Comparison of ENCODE assay signal across 31 cellular contexts in genomic region chr15:58795825-58796224, GRCh38. TPM values are rescaled to one million over a fixed set of nuclear protein-coding genes. Genes with fewer than 3 reads are reported as not detected.
DNase-seq lines count a peak whose midpoint lies in the region; ATAC-seq, FAIRE-seq and TF ChIP-seq lines count a peak whose summit lies in the region.
"Had no signal": no experiment of that assay in that cellular context is flagged by ENCODE, and none has a peak within 500 bp of the region (broad histone marks: within the 10 kb centered on the region; RNA-seq: fewer than 3 reads in every experiment).

No MANE protein-coding gene starts in this region.

- peak; percentile 65 for ATAC-seq in activated CD4-positive, alpha-beta T cell treated with anti-CD3 and anti-CD28 coated beads for 36 hours
- no peak for ATAC-seq in RWPE2 (ENCODE audit: low read depth)
- no peak for ATAC-seq in GM18909 (IDR thresholded peaks at IDR 0.05; ENCODE audit: poor library complexity, unreplicated experiment)
- ATAC-seq: body of pancreas; lower lobe of right lung; natural killer cell treated with Interleukin-12 subunit alpha and Interleukin-12 subunit beta and Interleukin-15 and Interleukin-18, amount 100 ng/mL, for 72 hours; T-cell had no signal

- dilution Hi-C loops in keratinocyte (cut with MboI; ENCODE audit: extremely low pct_ligation_motif_present, low sequenced_read_pairs) = no loop called here

- H3K4me1 ChIP-seq in A673 (ENCODE audit: insufficient read depth, low read length, poor library complexity, severe bottlenecking) (peaks cover 12% of the 10 kb centered on the region), RWPE2 (ENCODE audit: insufficient read depth, poor library complexity, severe bottlenecking) (peaks cover 44% of the 10 kb centered on the region), keratinocyte (ENCODE audit: control insufficient read depth, extremely low read depth, insufficient read depth, low read length) (peaks cover 18% of the 10 kb centered on the region)
- H3K4me1 ChIP-seq: body of pancreas, Peyer's patch, SJSA1 had no signal

- no peaks in the 10 kb centered on the region for H3K9me3 ChIP-seq in A673 (ENCODE audit: low read depth, low read length, poor library complexity, severe bottlenecking)
- H3K9me3 ChIP-seq in RWPE2 (ENCODE audit: severe bottlenecking) = no peaks in the 10 kb centered on the region
- H3K9me3 ChIP-seq in keratinocyte (ENCODE audit: control insufficient read depth, low read depth, low read length) = no peaks in the 10 kb centered on the region
- H3K9me3 ChIP-seq: body of pancreas, esophagus muscularis mucosa, lower lobe of right lung, Peyer's patch, SJSA1 had no signal

- H3K9ac ChIP-seq in keratinocyte (ENCODE audit: control insufficient read depth, extremely low read depth, insufficient read depth, low read length) = no peak overlapping the region

- FAIRE-seq in keratinocyte (lab: Jason Lieb, UNC) = peak; percentile 43
- FAIRE-seq: D721Med, GM19239 had no signal

- peaks cover 20% of the 10 kb centered on the region for H3K4me1 Mint-ChIP-seq in activated CD4-positive, alpha-beta T cell treated with anti-CD3 and anti-CD28 coated beads for 36 hours

- no peak overlapping the region for H2AFZ ChIP-seq in keratinocyte (ENCODE audit: control insufficient read depth, low read length)

- intact Hi-C loops in activated CD4-positive, alpha-beta T cell treated with anti-CD3 and anti-CD28 coated beads for 36 hours (cut with DNase I, micrococcal nuclease) = no loop called here
- intact Hi-C loops in A673 (cut with micrococcal nuclease; ENCODE audit: unreplicated experiment) = no loop called here

- no peaks in the 10 kb centered on the region for H4K20me1 ChIP-seq in keratinocyte (ENCODE audit: control insufficient read depth, extremely low read depth, insufficient read depth, low read length)

- H3K27me3 Mint-ChIP-seq in activated CD4-positive, alpha-beta T cell treated with anti-CD3 and anti-CD28 coated beads for 36 hours = no peaks in the 10 kb centered on the region
- H3K27me3 Mint-ChIP-seq: activated CD4-positive, alpha-beta memory T cell treated with anti-CD3 and anti-CD28 coated beads for 36 hours; IgD-negative memory B cell; natural killer cell treated with Interleukin-12 subunit alpha and Interleukin-12 subunit beta and Interleukin-15 and Interleukin-18, amount 100 ng/mL, for 72 hours; T-cell had no signal

- no peak for TF ChIP-seq CTCF in A673 (conservative IDR thresholded peaks at IDR 0.05; ENCODE audit: low read depth, low read length)
- no peak for TF ChIP-seq CTCF in RWPE2 (IDR thresholded peaks at IDR 0.05; ENCODE audit: poor library complexity, severe bottlenecking)
- TF ChIP-seq CTCF in keratinocyte (optimal IDR thresholded peaks at IDR 0.05 in 1 of 3, IDR thresholded peaks at IDR 0.05 in 1 of 3, conservative IDR thresholded peaks at IDR 0.05 in 1 of 3; ENCODE audit: extremely low read depth in 1 of 3, insufficient read depth in 2 of 3, low read length in 3 of 3) = no peak

- no peaks in the 10 kb centered on the region for H3K9me1 ChIP-seq in keratinocyte (ENCODE audit: control insufficient read depth, extremely low read depth, insufficient read depth, low read length)

- peaks cover 2% of the 10 kb centered on the region for H3K9me3 Mint-ChIP-seq in activated CD4-positive, alpha-beta T cell treated with anti-CD3 and anti-CD28 coated beads for 36 hours (ENCODE audit: low read depth)
- H3K9me3 Mint-ChIP-seq: activated CD4-positive, alpha-beta memory T cell treated with anti-CD3 and anti-CD28 coated beads for 36 hours; IgD-negative memory B cell; natural killer cell treated with Interleukin-12 subunit alpha and Interleukin-12 subunit beta and Interleukin-15 and Interleukin-18, amount 100 ng/mL, for 72 hours; T-cell had no signal

- peaks cover 9% of the 10 kb centered on the region for H3K36me3 Mint-ChIP-seq in activated CD4-positive, alpha-beta T cell treated with anti-CD3 and anti-CD28 coated beads for 36 hours (ENCODE audit: low read depth)

- H3K79me2 ChIP-seq in keratinocyte (ENCODE audit: control insufficient read depth, insufficient read depth, low read length) = peaks cover 38% of the 10 kb centered on the region

- H3K27ac ChIP-seq in A673 (ENCODE audit: low read depth, low read length, poor library complexity, severe bottlenecking) (peak overlapping the region; percentile 33), RWPE2 (ENCODE audit: poor library complexity, severe bottlenecking) (peak overlapping the region; percentile 6), keratinocyte (ENCODE audit: control insufficient read depth, insufficient read depth, low read length) (no peak overlapping the region), caudate nucleus (ENCODE audit: low read depth, low read length) (no peak overlapping the region)
- H3K27ac ChIP-seq: body of pancreas, esophagus muscularis mucosa, lower lobe of right lung, Peyer's patch, SJSA1 had no signal

- H3K4me3 ChIP-seq in A673 (ENCODE audit: low read depth, low read length, poor library complexity, severe bottlenecking) (no peak overlapping the region), RWPE2 (ENCODE audit: severe bottlenecking) (no peak overlapping the region), keratinocyte (ENCODE audit: control insufficient read depth in 2 of 3, extremely low read depth in 1 of 3, insufficient read depth in 2 of 3, low read depth in 1 of 3, low read length in 3 of 3) (no peak overlapping the region)
- H3K4me3 ChIP-seq: body of pancreas, esophagus muscularis mucosa, lower lobe of right lung, Peyer's patch, SJSA1 had no signal

- no peak overlapping the region for H3K4me3 Mint-ChIP-seq in activated CD4-positive, alpha-beta T cell treated with anti-CD3 and anti-CD28 coated beads for 36 hours
- H3K4me3 Mint-ChIP-seq: activated CD4-positive, alpha-beta memory T cell treated with anti-CD3 and anti-CD28 coated beads for 36 hours; CD14-positive monocyte; IgD-negative memory B cell; natural killer cell treated with Interleukin-12 subunit alpha and Interleukin-12 subunit beta and Interleukin-15 and Interleukin-18, amount 100 ng/mL, for 72 hours; T-cell had no signal

- no peaks in the 10 kb centered on the region for H3K36me3 ChIP-seq in A673 (ENCODE audit: insufficient read depth, low read length, poor library complexity, severe bottlenecking)
- H3K36me3 ChIP-seq in RWPE2 (ENCODE audit: low read depth) = peaks cover 38% of the 10 kb centered on the region
- peaks cover 6 to 12% of the 10 kb centered on the region in 2 experiments for H3K36me3 ChIP-seq in keratinocyte (ENCODE audit: control insufficient read depth in 2 of 2, extremely low read depth in 1 of 2, insufficient read depth in 2 of 2, low read length in 2 of 2)
- H3K36me3 ChIP-seq: Peyer's patch, SJSA1 had no signal

- H3K27me3 ChIP-seq in A673 (replicated peaks; ENCODE audit: insufficient read depth, low read depth, low read length, poor library complexity) (no peaks in the 10 kb centered on the region), RWPE2 (ENCODE audit: insufficient read depth, poor library complexity, severe bottlenecking) (no peaks in the 10 kb centered on the region), keratinocyte (ENCODE audit: control insufficient read depth, extremely low read depth, insufficient read depth, low read length) (no peaks in the 10 kb centered on the region)
- H3K27me3 ChIP-seq: body of pancreas, esophagus muscularis mucosa, Peyer's patch, SJSA1 had no signal

- no TSS peak for BruUV-seq in A673 (replicated peaks; lab: Mats Ljungman, UMichigan)

- no peak overlapping the region for H3K4me2 ChIP-seq in keratinocyte (ENCODE audit: control insufficient read depth, extremely low read depth, insufficient read depth, low read depth, low read length)

- POLR2A ChIA-PET in activated CD4-positive, alpha-beta T cell treated with anti-CD3 and anti-CD28 coated beads for 36 hours (lab: Charles Lee) = no interaction called here
- POLR2A ChIA-PET in A673 (lab: Charles Lee; ENCODE audit: low non-redundant PET) = no interaction called here

- CTCF ChIA-PET in activated CD4-positive, alpha-beta T cell treated with anti-CD3 and anti-CD28 coated beads for 36 hours (lab: Charles Lee) = interaction anchor here (1.0 kb wide), 1 partner anchor 10 kb away, joined by 4 read pairs; no protein-coding TSS in a partner anchor
- CTCF ChIA-PET in A673 (lab: Charles Lee) = no interaction called here

- no peak overlapping the region for H3K27ac Mint-ChIP-seq in activated CD4-positive, alpha-beta T cell treated with anti-CD3 and anti-CD28 coated beads for 36 hours
- H3K27ac Mint-ChIP-seq: activated CD4-positive, alpha-beta memory T cell treated with anti-CD3 and anti-CD28 coated beads for 36 hours; CD14-positive monocyte; natural killer cell treated with Interleukin-12 subunit alpha and Interleukin-12 subunit beta and Interleukin-15 and Interleukin-18, amount 100 ng/mL, for 72 hours; T-cell had no signal

- peak; percentile 14 for DNase-seq in activated CD4-positive, alpha-beta T cell treated with anti-CD3 and anti-CD28 coated beads for 36 hours
- DNase-seq in activated CD4-positive, alpha-beta T cell treated with anti-CD3 and anti-CD28 coated beads, Interleukin-2, amount 50 U/mL, for 48 hours = no peak
- no peak for DNase-seq in A673 (ENCODE audit: low spot score)
- DNase-seq in RWPE2 (ENCODE audit: low spot score) = no peak
- no peak for DNase-seq in keratinocyte (ENCODE audit: low read depth, low spot score)
- no peak for DNase-seq in midbrain (lab: John Stamatoyannopoulos, UW)
- DNase-seq in caudate nucleus (lab: John Stamatoyannopoulos, UW) = no peak
- DNase-seq: 8988T; activated CD4-positive, alpha-beta memory T cell treated with anti-CD3 and anti-CD28 coated beads for 36 hours; activated CD4-positive, CD25-positive, alpha-beta regulatory T cell; activated effector memory CD4-positive, alpha-beta T cell treated with Interleukin-2 at 50 U/mL for 16 hours; body of pancreas; foreskin fibroblast; kidney glomerular epithelial cell; lower lobe of right lung; NCI-H1048; NCI-H2107; NCI-H345; NCI-H69; occipital lobe; Peyer's patch; stimulated activated CD4-positive, alpha-beta T cell treated with anti-CD3 and anti-CD28 coated beads, Interleukin-4, amount 100 ng/mL, for 4 hours; T-cell had no signal

RNA-seq across cellular contexts. Expression of gene MINDY2, which starts 24.7 kb away (rescaled TPM):
- 1 to 10 TPM; 8.2 to 9.2 TPM for total RNA-seq in activated CD4-positive, alpha-beta T cell treated with anti-CD3 and anti-CD28 coated beads for 36 hours
- total RNA-seq in A673 (2021) = 13.0 and 14.1 TPM in 2 replicates
- polyA plus RNA-seq in keratinocyte = 6.1 to 11.2 TPM (median 6.8 TPM) in 3 replicates
- polyA plus RNA-seq in keratinocyte (2011; ENCODE audit: low read depth) = 18.8 TPM
- 4.3 and 7.3 TPM in 2 replicates for polyA plus RNA-seq in keratinocyte (2011; cell fraction: cytosol; rRNA removed)
- 7.3 and 9.3 TPM in 2 replicates for polyA plus RNA-seq in keratinocyte (2011; cell fraction: nucleus; rRNA removed)
- polyA plus RNA-seq in keratinocyte (2012; ENCODE audit: low replicate concordance) = 8.4 and 10.4 TPM in 2 replicates
- polyA minus RNA-seq in keratinocyte = 8.8 to 49.9 TPM (median 15.1 TPM) in 3 replicates
- polyA minus RNA-seq in keratinocyte (2011; cell fraction: cytosol; rRNA and poly(A)+ RNA removed) = 16.7 TPM
- 10.9 and 19.9 TPM in 2 replicates for polyA minus RNA-seq in keratinocyte (2011; cell fraction: nucleus; rRNA and poly(A)+ RNA removed)

RNA-seq across cellular contexts. Expression of gene ADAM10, which starts 46.3 kb away (rescaled TPM):
- 10 to 100 TPM; 74.5 to 82.0 TPM for total RNA-seq in activated CD4-positive, alpha-beta T cell treated with anti-CD3 and anti-CD28 coated beads for 36 hours
- 116 and 130 TPM in 2 replicates for total RNA-seq in A673 (2021)
- 127 to 198 TPM (median 139 TPM) in 3 replicates for polyA plus RNA-seq in keratinocyte
- polyA plus RNA-seq in keratinocyte (2011; ENCODE audit: low read depth) = 55.7 TPM
- polyA plus RNA-seq in keratinocyte (2011; cell fraction: cytosol; rRNA removed) = 30.4 and 65.2 TPM in 2 replicates
- 164 and 178 TPM in 2 replicates for polyA plus RNA-seq in keratinocyte (2011; cell fraction: nucleus; rRNA removed)
- polyA plus RNA-seq in keratinocyte (2012; ENCODE audit: low replicate concordance) = 73.0 and 154 TPM in 2 replicates
- 58.4 to 258 TPM (median 125 TPM) in 3 replicates for polyA minus RNA-seq in keratinocyte
- 82.5 TPM for polyA minus RNA-seq in keratinocyte (2011; cell fraction: cytosol; rRNA and poly(A)+ RNA removed)
- 204 and 420 TPM in 2 replicates for polyA minus RNA-seq in keratinocyte (2011; cell fraction: nucleus; rRNA and poly(A)+ RNA removed)

Comparison
In these comparisons a context has a peak if more than half of its experiments do, and no peak if none do; other contexts are left out.
1. H3K27ac ChIP-seq: peak in A673 (single experiment) and RWPE2 (single experiment); none in keratinocyte (single experiment) and caudate nucleus (single experiment).